ENCODE assay signal across 15 cellular contexts in the genomic region with DNA sequence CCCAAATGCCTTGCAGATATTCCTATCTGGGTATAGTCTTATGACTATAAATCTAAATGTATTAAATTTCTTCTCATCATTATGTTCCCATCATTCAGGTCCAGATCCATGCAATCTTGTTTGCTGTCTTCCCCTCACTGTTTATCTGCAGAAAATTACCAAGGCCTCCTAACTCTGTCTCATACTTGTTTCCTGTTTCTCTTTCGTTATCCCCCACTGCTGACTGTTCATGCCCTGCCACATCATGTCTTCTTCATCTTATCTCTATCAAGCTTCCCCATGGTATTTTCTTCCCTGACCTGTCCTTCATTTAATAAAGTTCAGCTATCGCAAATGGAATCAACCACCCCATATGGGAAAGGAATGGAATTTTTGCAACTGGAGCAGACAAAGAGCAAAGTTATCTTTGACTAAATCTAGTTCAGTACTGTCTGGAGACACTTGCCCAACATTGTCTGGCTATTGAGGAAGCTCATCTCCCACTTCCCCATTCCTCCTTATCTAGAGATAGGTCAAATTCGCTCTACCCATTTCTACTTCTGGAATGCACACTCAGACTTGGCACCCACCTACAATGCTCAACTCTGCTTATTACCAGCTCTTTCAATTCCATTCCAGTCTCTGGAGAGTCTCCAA.
DNase-seq lines count a peak whose midpoint lies in the region; ATAC-seq and TF ChIP-seq lines count a peak whose summit lies in the region.
"Had no signal": no experiment of that assay in that cellular context is flagged by ENCODE, and none has a peak within 500 bp of the region (broad histone marks: within the 10 kb centered on the region; RNA-seq: fewer than 3 reads in every experiment).

No MANE protein-coding gene starts in this region.

- no peak overlapping the region for H3K4me3 Mint-ChIP-seq in neural progenitor cell
- H3K4me3 Mint-ChIP-seq: activated CD8-positive, alpha-beta T cell treated with anti-CD3 and anti-CD28 coated beads for 36 hours; stimulated activated effector memory CD8-positive, alpha-beta T cell treated with anti-CD3 and anti-CD28 coated beads, Interleukin-12 subunit alpha, Interleukin-12 subunit beta, amount 100 ng/mL, for 72 hours had no signal

- no peaks in the 10 kb centered on the region for H3K9me3 Mint-ChIP-seq in neural progenitor cell
- H3K9me3 Mint-ChIP-seq: activated CD8-positive, alpha-beta T cell treated with anti-CD3 and anti-CD28 coated beads for 36 hours; stimulated activated effector memory CD8-positive, alpha-beta T cell treated with anti-CD3 and anti-CD28 coated beads, Interleukin-12 subunit alpha, Interleukin-12 subunit beta, amount 100 ng/mL, for 72 hours had no signal

- no peak overlapping the region for H3K4me3 ChIP-seq in neural progenitor cell

- no peak overlapping the region for H3K27ac ChIP-seq in neural progenitor cell

- H3K27me3 ChIP-seq in neural progenitor cell = no peaks in the 10 kb centered on the region

- H3K4me2 ChIP-seq in neural progenitor cell = no peak overlapping the region

- no peaks in the 10 kb centered on the region for H3K9me3 ChIP-seq in neural progenitor cell (ENCODE audit: low read depth)

- no peaks in the 10 kb centered on the region for H4K20me1 ChIP-seq in neural progenitor cell (ENCODE audit: low read depth)

- no peaks in the 10 kb centered on the region for H3K27me3 Mint-ChIP-seq in neural progenitor cell (ENCODE audit: insufficient read depth, low read depth)
- H3K27me3 Mint-ChIP-seq: activated CD8-positive, alpha-beta T cell treated with anti-CD3 and anti-CD28 coated beads for 36 hours had no signal

- no peaks in the 10 kb centered on the region for H3K4me1 ChIP-seq in neural progenitor cell

- H3K36me3 Mint-ChIP-seq in neural progenitor cell = no peaks in the 10 kb centered on the region
- H3K36me3 Mint-ChIP-seq: stimulated activated effector memory CD8-positive, alpha-beta T cell treated with anti-CD3 and anti-CD28 coated beads, Interleukin-12 subunit alpha, Interleukin-12 subunit beta, amount 100 ng/mL, for 72 hours had no signal

- no peaks in the 10 kb centered on the region for H3K79me2 ChIP-seq in neural progenitor cell (ENCODE audit: low read depth)

- H3K4me1 Mint-ChIP-seq in neural progenitor cell = no peaks in the 10 kb centered on the region
- H3K4me1 Mint-ChIP-seq: stimulated activated effector memory CD8-positive, alpha-beta T cell treated with anti-CD3 and anti-CD28 coated beads, Interleukin-12 subunit alpha, Interleukin-12 subunit beta, amount 100 ng/mL, for 72 hours had no signal

- H2AFZ ChIP-seq in neural progenitor cell (replicated peaks) = no peak overlapping the region

- no peaks in the 10 kb centered on the region for H3F3A ChIP-seq in neural progenitor cell (ENCODE audit: low read depth)

- H3K36me3 ChIP-seq in neural progenitor cell = no peaks in the 10 kb centered on the region

- peak; percentile 17 for DNase-seq in CMK (ENCODE audit: low read depth)
- peak; percentile 49 for DNase-seq in NOMO-1 treated with dmso at 0.1 percent for 144 hours (lab: John Stamatoyannopoulos, UW; ENCODE audit: unreplicated experiment)
- peak; percentile 51 for DNase-seq in globus pallidus (ENCODE audit: low spot score)
- DNase-seq in COLO668 (lab: John Stamatoyannopoulos, UW; ENCODE audit: unreplicated experiment) = no peak
- no peak for DNase-seq in neural progenitor cell (ENCODE audit: low spot score)
- no peak for DNase-seq in left colon
- DNase-seq: activated CD8-positive, alpha-beta T cell treated with anti-CD3 and anti-CD28 coated beads for 36 hours; activated naive CD4-positive, alpha-beta T cell treated with anti-CD3 and anti-CD28 coated beads, Interleukin-2, amount 50 U/mL, for 16 hours; central memory CD4-positive, alpha-beta T cell; erythroblast; NCI-H1417 treated with DMSO at 0.1 percent for 48 hours; stimulated activated CD4-positive, alpha-beta T cell treated with anti-CD3 and anti-CD28 coated beads, Interleukin-1b, Interleukin-23, amount 100 ng/mL, for 48 hours had no signal

- peak; percentile 54 for ATAC-seq in HG02571 (IDR thresholded peaks at IDR 0.05; ENCODE audit: unreplicated experiment)
- ATAC-seq in left colon = no peak
- ATAC-seq in HG03139 (IDR thresholded peaks at IDR 0.05; ENCODE audit: unreplicated experiment) = no peak
- ATAC-seq: activated CD8-positive, alpha-beta T cell treated with anti-CD3 and anti-CD28 coated beads for 36 hours; stimulated activated effector memory CD8-positive, alpha-beta T cell treated with anti-CD3 and anti-CD28 coated beads, Interleukin-12 subunit alpha, Interleukin-12 subunit beta, amount 100 ng/mL, for 72 hours had no signal

- intact Hi-C loops in left colon (cut with DNase I, micrococcal nuclease) = no loop called here

- no peak for TF ChIP-seq CTCF in neural progenitor cell (IDR thresholded peaks at IDR 0.05)

- H3K9ac ChIP-seq in neural progenitor cell = no peak overlapping the region

- H3K27ac Mint-ChIP-seq in neural progenitor cell = no peak overlapping the region
- H3K27ac Mint-ChIP-seq: activated CD8-positive, alpha-beta T cell treated with anti-CD3 and anti-CD28 coated beads for 36 hours; stimulated activated effector memory CD8-positive, alpha-beta T cell treated with anti-CD3 and anti-CD28 coated beads, Interleukin-12 subunit alpha, Interleukin-12 subunit beta, amount 100 ng/mL, for 72 hours had no signal

Comparison
In these comparisons a context has a peak if more than half of its experiments do, and no peak if none do; other contexts are left out.
1. DNase-seq: peak in CMK (single experiment), NOMO-1 treated with dmso at 0.1 percent for 144 hours (single experiment) and globus pallidus (single experiment); none in COLO668 (single experiment), neural progenitor cell (single experiment) and left colon (0 of 2).